In genomic region chr6:128239146-128239545, GRCh38 we compare ENCODE assay signal across 27 cellular contexts.
"Had no signal": no experiment of that assay in that cellular context is flagged by ENCODE, and none has a peak within 500 bp of the region (broad histone marks: within the 10 kb centered on the region; RNA-seq: fewer than 3 reads in every experiment).

No MANE protein-coding gene starts in this region.

- H3K9me3 Mint-ChIP-seq: activated CD4-positive, alpha-beta memory T cell treated with anti-CD3 and anti-CD28 coated beads for 36 hours; activated T-helper 17 cell treated with anti-CD3 and anti-CD28 coated beads, Interleukin-2, amount 50 U/mL, for 72 hours; brain; dendritic cell treated with granulocyte-macrophage colony-stimulating factor and Interleukin-4, amounts not matched to agents 40 ng/mL and 50 ng/mL, for 4 days; mesothelial cell of epicardium; nephron; T-cell; WTC11 had no signal

- H3K36me3 ChIP-seq: esophagus muscularis mucosa, lower lobe of right lung, prostate gland, right atrium auricular region, tibial nerve had no signal

- H3K27me3 Mint-ChIP-seq: activated CD4-positive, alpha-beta memory T cell treated with anti-CD3 and anti-CD28 coated beads for 36 hours; activated CD8-positive, alpha-beta memory T cell treated with anti-CD3 and anti-CD28 coated beads, Interleukin-2, amount 10 ng/mL, durations not matched to agents 7 days and 5 days; activated T-helper 17 cell treated with anti-CD3 and anti-CD28 coated beads, Interleukin-2, amount 50 U/mL, for 72 hours; brain; dendritic cell treated with granulocyte-macrophage colony-stimulating factor and Interleukin-4, amounts not matched to agents 40 ng/mL and 50 ng/mL, for 4 days; T-cell had no signal

- H3K36me3 Mint-ChIP-seq: activated CD4-positive, alpha-beta memory T cell treated with anti-CD3 and anti-CD28 coated beads for 36 hours; activated CD8-positive, alpha-beta memory T cell treated with anti-CD3 and anti-CD28 coated beads, Interleukin-2, amount 10 ng/mL, durations not matched to agents 7 days and 5 days; T-cell had no signal

- FAIRE-seq: urothelium cell line had no signal

- H3K27me3 ChIP-seq: esophagus muscularis mucosa, right atrium auricular region, tibial nerve had no signal

- ATAC-seq: activated CD8-positive, alpha-beta memory T cell treated with anti-CD3 and anti-CD28 coated beads, Interleukin-2, amount 10 ng/mL, durations not matched to agents 7 days and 5 days; activated T-helper 17 cell treated with anti-CD3 and anti-CD28 coated beads, Interleukin-2, amount 50 U/mL, for 72 hours; left colon; lower lobe of right lung; WTC11 had no signal

- H3K27ac Mint-ChIP-seq: activated CD4-positive, alpha-beta memory T cell treated with anti-CD3 and anti-CD28 coated beads for 36 hours; activated CD8-positive, alpha-beta memory T cell treated with anti-CD3 and anti-CD28 coated beads, Interleukin-2, amount 10 ng/mL, durations not matched to agents 7 days and 5 days; activated T-helper 17 cell treated with anti-CD3 and anti-CD28 coated beads, Interleukin-2, amount 50 U/mL, for 72 hours; dendritic cell treated with granulocyte-macrophage colony-stimulating factor and Interleukin-4, amounts not matched to agents 40 ng/mL and 50 ng/mL, for 4 days; mesothelial cell of epicardium; T-cell; WTC11 had no signal

- H3K9me3 ChIP-seq: esophagus muscularis mucosa, lower lobe of right lung, prostate gland, right atrium auricular region, tibial nerve had no signal

- H3K4me1 Mint-ChIP-seq: activated T-helper 17 cell treated with anti-CD3 and anti-CD28 coated beads, Interleukin-2, amount 50 U/mL, for 72 hours had no signal

- H3K4me3 Mint-ChIP-seq: activated CD4-positive, alpha-beta memory T cell treated with anti-CD3 and anti-CD28 coated beads for 36 hours; activated CD8-positive, alpha-beta memory T cell treated with anti-CD3 and anti-CD28 coated beads, Interleukin-2, amount 10 ng/mL, durations not matched to agents 7 days and 5 days; activated T-helper 17 cell treated with anti-CD3 and anti-CD28 coated beads, Interleukin-2, amount 50 U/mL, for 72 hours; dendritic cell treated with granulocyte-macrophage colony-stimulating factor and Interleukin-4, amounts not matched to agents 40 ng/mL and 50 ng/mL, for 4 days; mesothelial cell of epicardium; nephron; WTC11 had no signal

- DNase-seq: activated CD4-positive, alpha-beta memory T cell treated with anti-CD3 and anti-CD28 coated beads for 36 hours; activated CD4-positive, alpha-beta T cell treated with anti-CD3 and anti-CD28 coated beads for 4 hours; activated CD8-positive, alpha-beta memory T cell treated with anti-CD3 and anti-CD28 coated beads, Interleukin-2, amount 10 ng/mL, durations not matched to agents 7 days and 5 days; activated naive CD4-positive, alpha-beta T cell treated with Interleukin-2 at 50 U/mL for 16 hours; activated T-cell treated with anti-CD3 and anti-CD28 coated beads, Interleukin-2, amount 50 U/mL, for 1 hour; anterior cingulate cortex; caudate nucleus; effector CD8-positive, alpha-beta T cell; islet precursor cell; left colon; lower lobe of right lung; stimulated activated CD4-positive, alpha-beta T cell treated with anti-CD3 and anti-CD28 coated beads, Interleukin-12 subunit alpha, Interleukin-12 subunit beta, amount 100 ng/mL, for 4 hours; stimulated activated CD4-positive, alpha-beta T cell treated with anti-CD3 and anti-CD28 coated beads, Interleukin-1b, Interleukin-23, amount 100 ng/mL, for 48 hours; stimulated activated CD8-positive, alpha-beta memory T cell treated with anti-CD3 and anti-CD28 coated beads, Interleukin-4, amount 100 ng/mL, for 48 hours; stimulated activated naive CD4-positive, alpha-beta T cell treated with Interleukin-2 at 50 U/mL for 16 hours; T-cell had no signal

- H3K4me3 ChIP-seq: esophagus muscularis mucosa, lower lobe of right lung, prostate gland, right atrium auricular region, tibial nerve had no signal

- H3K4me1 ChIP-seq: prostate gland had no signal
